In genomic region chr6:106820412-106820852, GRCh38 we compare ENCODE assay signal across 1 cellular context.
A peak's percentile ranks its signal among the peaks of the same experiment; 100 is the strongest.
TF ChIP-seq lines count a peak whose summit lies in the region.

No MANE protein-coding gene starts in this region.

TF ChIP-seq in K562, 482 proteins besides CTCF, POLR2A, EP300 and RAD21 (continued from another document and continues in another):
- TF ChIP-seq ZBTB8A (IDR thresholded peaks at IDR 0.05; ENCODE audit: partially characterized antibody) (no peak), GATA2 (CRISPR knock-in tag; IDR thresholded peaks at IDR 0.05) (peak; percentile 52; the same call in 1 of the 2 replicates), ZNF184 (CRISPR knock-in tag; IDR thresholded peaks at IDR 0.05) (no peak), MYC (IDR thresholded peaks at IDR 0.05; ENCODE audit: low read depth, low read length) (peak; percentile 45; the same call in 1 of the 2 replicates), MYC (CRISPR knock-in tag; IDR thresholded peaks at IDR 0.05; ENCODE audit: borderline replicate concordance, low read depth) (no peak), CBFA2T2 (conservative IDR thresholded peaks at IDR 0.05) (peak; percentile 77), HES1 (IDR thresholded peaks at IDR 0.05; ENCODE audit: low read depth) (peak; percentile 73; the same call in 1 of the 2 replicates), RNF2 (IDR thresholded peaks at IDR 0.05) (peak; percentile 71; the same call in 1 of the 2 replicates), SMARCC2 (IDR thresholded peaks at IDR 0.05; ENCODE audit: low read depth) (0 out of 2 replicates have a peak, but pooled peaks have one; percentile 27), HEY1 (CRISPR knock-in tag; IDR thresholded peaks at IDR 0.05; ENCODE audit: borderline replicate concordance) (no peak), ZNF778 (CRISPR knock-in tag; IDR thresholded peaks at IDR 0.05) (no peak), POLR2H (tag; IDR thresholded peaks at IDR 0.05; ENCODE audit: low read depth) (no peak), KLF16 (IDR thresholded peaks at IDR 0.05) (peak; percentile 73), GABPB2 (CRISPR knock-in tag; conservative IDR thresholded peaks at IDR 0.05) (no peak), RUNX1 (IDR thresholded peaks at IDR 0.05; ENCODE audit: low read depth) (peak; percentile 81; the same call in 1 of the 2 replicates), MTA1 (IDR thresholded peaks at IDR 0.05; ENCODE audit: borderline replicate concordance) (peak; percentile 73; the same call in 1 of the 2 replicates), ZEB2 (IDR thresholded peaks at IDR 0.05) (peak; percentile 69; the same call in 1 of the 2 replicates), ARID1B (IDR thresholded peaks at IDR 0.05) (peak; percentile 89), ATF2 (CRISPR knock-in tag; IDR thresholded peaks at IDR 0.05) (no peak), TRIM24 (IDR thresholded peaks at IDR 0.05) (0 out of 4 replicates have a peak, but pooled peaks of 1 of the 2 experiments have one; percentile 45), ZNF668 (CRISPR knock-in tag; IDR thresholded peaks at IDR 0.05) (no peak), CBFB (CRISPR knock-in tag; IDR thresholded peaks at IDR 0.05) (peak; percentile 88), ZBTB26 (CRISPR knock-in tag; IDR thresholded peaks at IDR 0.05) (no peak), EHMT2 (IDR thresholded peaks at IDR 0.05) (peak; percentile 81), POLR2G (IDR thresholded peaks at IDR 0.05; ENCODE audit: low read depth, low read length) (no peak), HMG20B (CRISPR knock-in tag; IDR thresholded peaks at IDR 0.05) (no peak), SMARCE1 (IDR thresholded peaks at IDR 0.05) (peak; percentile 79), SMARCA4 (IDR thresholded peaks at IDR 0.05) (peak; percentile 74), BHLHE40 (IDR thresholded peaks at IDR 0.05; ENCODE audit: low read length) (0 out of 2 replicates have a peak, but pooled peaks have one; percentile 16), ESRRA (IDR thresholded peaks at IDR 0.05; ENCODE audit: borderline replicate concordance, low read depth) (peak; percentile 92; the same call in 1 of the 2 replicates), ZNF197 (CRISPR knock-in tag; IDR thresholded peaks at IDR 0.05; ENCODE audit: low read depth) (peak; percentile 52; the same call in 1 of the 2 replicates), HDAC2 (IDR thresholded peaks at IDR 0.05) (peak; percentile 82), SOX6 (IDR thresholded peaks at IDR 0.05) (peak; percentile 85), ZNF766 (CRISPR knock-in tag; conservative IDR thresholded peaks at IDR 0.05) (0 out of 2 replicates have a peak, but pooled peaks have one; percentile 26), HMGN3 (IDR thresholded peaks at IDR 0.05; ENCODE audit: borderline replicate concordance, extremely low read depth, insufficient read length, low read depth, low read length) (peak; percentile 32), ZNF232 (CRISPR knock-in tag; IDR thresholded peaks at IDR 0.05) (no peak), TCF3 (CRISPR knock-in tag; IDR thresholded peaks at IDR 0.05) (peak; percentile 83), ZNF316 (IDR thresholded peaks at IDR 0.05) (peak; percentile 29; the same call in 1 of the 2 replicates), GABPB1 (CRISPR knock-in tag; IDR thresholded peaks at IDR 0.05) (no peak), PKNOX1 (IDR thresholded peaks at IDR 0.05) (peak; percentile 82), MEIS2 (IDR thresholded peaks at IDR 0.05; ENCODE audit: partially characterized antibody) (peak; percentile 97), AFF1 (IDR thresholded peaks at IDR 0.05; ENCODE audit: low read depth in 1 of 2, partially characterized antibody in 2 of 2) (no peak), U2AF1 (optimal IDR thresholded peaks at IDR 0.05; ENCODE audit: low read depth, low read length) (no peak), ETV6 (IDR thresholded peaks at IDR 0.05; ENCODE audit: borderline replicate concordance in 1 of 2, low read depth in 2 of 2, low read length in 1 of 2) (peak in 1 of 2 experiments; percentile 46; a peak in 1 of 4 replicates), ETV6 (CRISPR knock-in tag; IDR thresholded peaks at IDR 0.05; ENCODE audit: borderline replicate concordance) (no peak), ZNF436 (CRISPR knock-in tag; IDR thresholded peaks at IDR 0.05) (no peak), BRCA1 (IDR thresholded peaks at IDR 0.05) (no peak), BRCA1 (CRISPR knock-in tag; IDR thresholded peaks at IDR 0.05) (no peak), C11orf30 (IDR thresholded peaks at IDR 0.05; ENCODE audit: low read depth) (peak; percentile 21; the same call in 1 of the 2 replicates), NBN (IDR thresholded peaks at IDR 0.05; ENCODE audit: low read depth) (peak; percentile 53; the same call in 1 of the 2 replicates), ZNF696 (CRISPR knock-in tag; conservative IDR thresholded peaks at IDR 0.05) (no peak), PRDM10 (IDR thresholded peaks at IDR 0.05; ENCODE audit: partially characterized antibody) (no peak), EWSR1 (IDR thresholded peaks at IDR 0.05; ENCODE audit: borderline replicate concordance, low read depth, partially characterized antibody) (no peak), SFPQ (IDR thresholded peaks at IDR 0.05; ENCODE audit: low read depth, low read length) (no peak), ZNF395 (CRISPR knock-in tag; IDR thresholded peaks at IDR 0.05) (0 out of 2 replicates have a peak, but pooled peaks have one; percentile 40)
